ENCODE assay signal across 15 cellular contexts in genomic region chr3:132134611-132135010, GRCh38.
DNase-seq lines count a peak whose midpoint lies in the region; FAIRE-seq and TF ChIP-seq lines count a peak whose summit lies in the region.
"Had no signal": no experiment of that assay in that cellular context is flagged by ENCODE, and none has a peak within 500 bp of the region (broad histone marks: within the 10 kb centered on the region; RNA-seq: fewer than 3 reads in every experiment).

No MANE protein-coding gene starts in this region.

- FAIRE-seq in astrocyte (lab: Jason Lieb, UNC): peak; percentile 91

- BruUV-seq in MCF 10A (replicated peaks; lab: Mats Ljungman, UMichigan): no TSS peak

- H3K9me3 Mint-ChIP-seq in MCF 10A (ENCODE audit: unreplicated experiment): no peaks in the 10 kb centered on the region
- H3K9me3 Mint-ChIP-seq in astrocyte (ENCODE audit: unreplicated experiment): peaks cover 2% of the 10 kb centered on the region
- H3K9me3 Mint-ChIP-seq: activated CD4-positive, alpha-beta T cell treated with anti-CD3 and anti-CD28 coated beads, Interleukin-2, amount 10 ng/mL, durations not matched to agents 24 days and 14 days had no signal

- H3K36me3 ChIP-seq in breast epithelium: no peaks in the 10 kb centered on the region
- no peaks in the 10 kb centered on the region for H3K36me3 ChIP-seq in astrocyte (ENCODE audit: insufficient read depth, low read length)
- no peaks in the 10 kb centered on the region for H3K36me3 ChIP-seq in tibial artery
- H3K36me3 ChIP-seq: spleen had no signal

- H3K36me3 Mint-ChIP-seq in MCF 10A (ENCODE audit: insufficient read depth, unreplicated experiment) (no peaks in the 10 kb centered on the region), astrocyte (ENCODE audit: low read depth, unreplicated experiment) (no peaks in the 10 kb centered on the region)
- H3K36me3 Mint-ChIP-seq: naive B cell had no signal

- H3K4me3 Mint-ChIP-seq in MCF 10A (ENCODE audit: unreplicated experiment): peak overlapping the region; percentile 28
- H3K4me3 Mint-ChIP-seq in astrocyte (ENCODE audit: unreplicated experiment): no peak overlapping the region
- H3K4me3 Mint-ChIP-seq: activated CD4-positive, alpha-beta T cell treated with anti-CD3 and anti-CD28 coated beads, Interleukin-2, amount 10 ng/mL, durations not matched to agents 24 days and 14 days; naive B cell had no signal

- H3K4me1 ChIP-seq in breast epithelium (no peaks in the 10 kb centered on the region), astrocyte (ENCODE audit: insufficient read depth, low read length) (peaks cover 26% of the 10 kb centered on the region), tibial artery (peaks cover 0 to 18% (median 0%) of the 10 kb centered on the region in 4 donors)
- H3K4me1 ChIP-seq: spleen had no signal

- H3K4me3 ChIP-seq in breast epithelium (no peak overlapping the region), astrocyte (ENCODE audit: insufficient read depth, low read depth, low read length) (peak overlapping the region; percentile 18), tibial artery (no peak overlapping the region)
- H3K4me3 ChIP-seq: dorsolateral prefrontal cortex, spleen had no signal

- H3K27ac Mint-ChIP-seq in MCF 10A (ENCODE audit: low read depth, unreplicated experiment) (peak overlapping the region; percentile 90), astrocyte (ENCODE audit: unreplicated experiment) (peak overlapping the region; percentile 95)
- H3K27ac Mint-ChIP-seq: activated CD4-positive, alpha-beta T cell treated with anti-CD3 and anti-CD28 coated beads, Interleukin-2, amount 10 ng/mL, durations not matched to agents 24 days and 14 days; naive B cell had no signal

- TF ChIP-seq POLR2A in breast epithelium (IDR thresholded peaks at IDR 0.05): no peak

- H3K4me1 Mint-ChIP-seq in MCF 10A (ENCODE audit: insufficient read depth, unreplicated experiment): peaks cover 24% of the 10 kb centered on the region
- peaks cover 28% of the 10 kb centered on the region for H3K4me1 Mint-ChIP-seq in astrocyte (ENCODE audit: low read depth, unreplicated experiment)
- H3K4me1 Mint-ChIP-seq: activated CD4-positive, alpha-beta T cell treated with anti-CD3 and anti-CD28 coated beads, Interleukin-2, amount 10 ng/mL, durations not matched to agents 24 days and 14 days; naive B cell had no signal

- TF ChIP-seq CTCF in MCF 10A (IDR thresholded peaks at IDR 0.05; ENCODE audit: unreplicated experiment) (no peak), breast epithelium (IDR thresholded peaks at IDR 0.05) (no peak), astrocyte (IDR thresholded peaks at IDR 0.05; ENCODE audit: insufficient read depth, low read depth, low read length) (no peak), tibial artery (IDR thresholded peaks at IDR 0.05) (no peak)

- no peaks in the 10 kb centered on the region for H4K20me1 ChIP-seq in astrocyte (ENCODE audit: insufficient read depth, low read length)

- H3K27me3 Mint-ChIP-seq in MCF 10A (ENCODE audit: insufficient read depth, unreplicated experiment): no peaks in the 10 kb centered on the region
- no peaks in the 10 kb centered on the region for H3K27me3 Mint-ChIP-seq in astrocyte (ENCODE audit: low read depth, unreplicated experiment)
- H3K27me3 Mint-ChIP-seq: activated CD4-positive, alpha-beta T cell treated with anti-CD3 and anti-CD28 coated beads, Interleukin-2, amount 10 ng/mL, durations not matched to agents 24 days and 14 days had no signal

- H3K79me2 ChIP-seq in astrocyte (ENCODE audit: insufficient read depth, low read length): no peaks in the 10 kb centered on the region

- H3K27ac ChIP-seq in breast epithelium: peak overlapping the region in 1 of 2 donors; percentile 44
- peak overlapping the region; percentile 99 for H3K27ac ChIP-seq in astrocyte (ENCODE audit: low read depth, low read length)
- H3K27ac ChIP-seq in tibial artery: no peak overlapping the region
- H3K27ac ChIP-seq: dorsolateral prefrontal cortex, spleen had no signal

- no peak overlapping the region for H2AFZ ChIP-seq in astrocyte (ENCODE audit: low read depth, low read length)

- CTCF ChIA-PET in MCF 10A (lab: Yijun Ruan, JAX): interaction anchor here (0.6 to 2.6 kb wide), 5 partner anchors 30 to 636 kb away, joined by 3 to 20 read pairs (median 3); no protein-coding TSS in a partner anchor

- intact Hi-C loops in MCF 10A (cut with micrococcal nuclease) (no loop called here), breast epithelium (cut with DNase I; ENCODE audit: low total_unique reads) (no loop called here), tibial artery (cut with DNase I; ENCODE audit: low total_unique reads) (no loop called here)

- peak; percentile 89 for DNase-seq in MCF 10A (ENCODE audit: unreplicated experiment)
- no peak for DNase-seq in breast epithelium (ENCODE audit: low spot score in 2 of 2)
- peak; percentile 94 for DNase-seq in astrocyte (ENCODE audit: low read depth)
- DNase-seq in glomerular visceral epithelial cell (ENCODE audit: extremely low spot score): peak; percentile 40
- DNase-seq in tibial artery: no peak
- no peak for DNase-seq in NCI-H2227 treated with DMSO at 0.1 percent for 48 hours (lab: John Stamatoyannopoulos, UW)
- DNase-seq in SHP77 treated with DMSO at 0.1 percent for 48 hours (lab: John Stamatoyannopoulos, UW): no peak
- no peak for DNase-seq in NOMO-1 (lab: John Stamatoyannopoulos, UW; ENCODE audit: unreplicated experiment in 2 of 2)
- DNase-seq: 8988T; activated CD4-positive, alpha-beta T cell treated with anti-CD3 and anti-CD28 coated beads, Interleukin-2, amount 10 ng/mL, durations not matched to agents 24 days and 14 days; activated gamma-delta T cell; dorsolateral prefrontal cortex; KBM-7; naive B cell; spleen had no signal

- H3K27me3 ChIP-seq in breast epithelium (no peaks in the 10 kb centered on the region), astrocyte (ENCODE audit: insufficient read depth, low read length) (no peaks in the 10 kb centered on the region), tibial artery (no peaks in the 10 kb centered on the region)

- H3K9me3 ChIP-seq in breast epithelium (no peaks in the 10 kb centered on the region), astrocyte (ENCODE audit: insufficient read depth, low read depth, low read length) (no peaks in the 10 kb centered on the region), tibial artery (no peaks in the 10 kb centered on the region)

- peak overlapping the region; percentile 35 for H3K9ac ChIP-seq in astrocyte (ENCODE audit: low read length)

- H3K4me2 ChIP-seq in astrocyte (ENCODE audit: low read length): peak overlapping the region; percentile 73

- POLR2A ChIA-PET in MCF 10A (lab: Yijun Ruan, JAX): interaction anchor here (0.6 to 1.1 kb wide), 4 partner anchors 61 to 1389 kb away, joined by 3 to 4 read pairs (median 3); no protein-coding TSS in a partner anchor

Comparison
In these comparisons a context has a peak if more than half of its experiments do, and no peak if none do; other contexts are left out.
1. DNase-seq: peak in MCF 10A (single experiment), astrocyte (single experiment) and glomerular visceral epithelial cell (single experiment); none in breast epithelium (0 of 2), tibial artery (0 of 2), NCI-H2227 treated with DMSO at 0.1 percent for 48 hours (single experiment), SHP77 treated with DMSO at 0.1 percent for 48 hours (single experiment) and NOMO-1 (0 of 2).